Comparison of ENCODE assay signal across 8 cellular contexts in the genomic region with DNA sequence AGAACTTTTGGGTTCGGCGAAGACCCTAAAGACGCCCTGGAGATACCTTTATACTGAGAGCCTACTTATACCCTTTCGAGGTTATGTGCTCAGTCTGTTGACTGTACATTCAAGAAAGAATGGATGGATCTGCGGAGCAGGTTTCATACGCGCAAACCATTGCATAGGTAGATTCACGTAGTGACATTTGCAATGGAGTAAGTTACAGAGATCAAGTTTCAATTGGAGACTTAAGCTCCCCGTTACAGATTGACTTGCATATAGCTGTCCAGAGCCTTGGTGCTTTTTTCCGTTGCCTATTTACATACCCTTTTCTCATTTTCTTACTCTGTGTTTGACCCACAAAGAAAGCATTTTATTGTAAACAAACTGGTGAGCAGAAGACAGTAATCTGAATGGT. TPM values are rescaled to one million over a fixed set of nuclear protein-coding genes. Genes with fewer than 3 reads are reported as not detected.
DNase-seq lines count a peak whose midpoint lies in the region; ATAC-seq, FAIRE-seq and TF ChIP-seq lines count a peak whose summit lies in the region.

No MANE protein-coding gene starts in this region.

- H3K79me2 ChIP-seq in keratinocyte (ENCODE audit: control insufficient read depth, insufficient read depth, low read length) = peaks cover 51% of the 10 kb centered on the region

- ATAC-seq in GM19467 (IDR thresholded peaks at IDR 0.05; ENCODE audit: unreplicated experiment) (no peak), HG02884 (IDR thresholded peaks at IDR 0.05; ENCODE audit: unreplicated experiment) (no peak), GM18520 (IDR thresholded peaks at IDR 0.05; ENCODE audit: unreplicated experiment) (no peak)

- no peaks in the 10 kb centered on the region for H3K9me3 ChIP-seq in keratinocyte (ENCODE audit: control insufficient read depth, low read depth, low read length)
- H3K9me3 ChIP-seq in thyroid gland = no peaks in the 10 kb centered on the region

- no peak overlapping the region for H2AFZ ChIP-seq in keratinocyte (ENCODE audit: control insufficient read depth, low read length)

- POLR2A ChIA-PET in activated CD4-positive, alpha-beta T cell treated with anti-CD3 and anti-CD28 coated beads, Interleukin-2, amount 10 ng/mL, durations not matched to agents 7 days and 5 days (lab: Charles Lee) = no interaction called here

- H3K4me3 Mint-ChIP-seq in activated CD4-positive, alpha-beta T cell treated with anti-CD3 and anti-CD28 coated beads, Interleukin-2, amount 10 ng/mL, durations not matched to agents 7 days and 5 days = peak overlapping the region; percentile 93
- peak overlapping the region; percentile 94 for H3K4me3 Mint-ChIP-seq in activated naive CD8-positive, alpha-beta T cell treated with anti-CD3 and anti-CD28 coated beads for 36 hours

- no peaks in the 10 kb centered on the region for H3K9me1 ChIP-seq in keratinocyte (ENCODE audit: control insufficient read depth, extremely low read depth, insufficient read depth, low read length)

- H3K9me3 Mint-ChIP-seq in activated CD4-positive, alpha-beta T cell treated with anti-CD3 and anti-CD28 coated beads, Interleukin-2, amount 10 ng/mL, durations not matched to agents 7 days and 5 days = no peaks in the 10 kb centered on the region
- H3K9me3 Mint-ChIP-seq in activated naive CD8-positive, alpha-beta T cell treated with anti-CD3 and anti-CD28 coated beads for 36 hours = no peaks in the 10 kb centered on the region

- H3K36me3 ChIP-seq in keratinocyte (ENCODE audit: control insufficient read depth in 2 of 2, extremely low read depth in 1 of 2, insufficient read depth in 2 of 2, low read length in 2 of 2) (peaks cover 3% of the 10 kb centered on the region in 2 experiments), thyroid gland (peaks cover 3 to 5% of the 10 kb centered on the region in 2 donors)

- H3K27me3 ChIP-seq in keratinocyte (ENCODE audit: control insufficient read depth, extremely low read depth, insufficient read depth, low read length) = no peaks in the 10 kb centered on the region
- no peaks in the 10 kb centered on the region for H3K27me3 ChIP-seq in thyroid gland

- H3K36me3 Mint-ChIP-seq in activated CD4-positive, alpha-beta T cell treated with anti-CD3 and anti-CD28 coated beads, Interleukin-2, amount 10 ng/mL, durations not matched to agents 7 days and 5 days (ENCODE audit: low read depth) = peaks cover 7% of the 10 kb centered on the region
- H3K36me3 Mint-ChIP-seq in activated naive CD8-positive, alpha-beta T cell treated with anti-CD3 and anti-CD28 coated beads for 36 hours = peaks cover 10% of the 10 kb centered on the region

- H3K4me1 ChIP-seq in keratinocyte (ENCODE audit: control insufficient read depth, extremely low read depth, insufficient read depth, low read length) (peaks cover 25% of the 10 kb centered on the region), thyroid gland (peaks cover 22 to 23% of the 10 kb centered on the region in 2 donors)

- TF ChIP-seq CTCF in keratinocyte (optimal IDR thresholded peaks at IDR 0.05 in 1 of 3, IDR thresholded peaks at IDR 0.05 in 1 of 3, conservative IDR thresholded peaks at IDR 0.05 in 1 of 3; ENCODE audit: extremely low read depth in 1 of 3, insufficient read depth in 2 of 3, low read length in 3 of 3) (no peak), thyroid gland (IDR thresholded peaks at IDR 0.05) (no peak)

- CTCF ChIA-PET in activated CD4-positive, alpha-beta T cell treated with anti-CD3 and anti-CD28 coated beads, Interleukin-2, amount 10 ng/mL, durations not matched to agents 7 days and 5 days (lab: Charles Lee) = interaction anchor here (0.8 to 1.6 kb wide), 5 partner anchors 9 to 154 kb away, joined by 3 to 4 read pairs (median 3); no protein-coding TSS in a partner anchor

- TF ChIP-seq POLR2A in thyroid gland (IDR thresholded peaks at IDR 0.05) = no peak

- no peaks in the 10 kb centered on the region for H3K27me3 Mint-ChIP-seq in activated CD4-positive, alpha-beta T cell treated with anti-CD3 and anti-CD28 coated beads, Interleukin-2, amount 10 ng/mL, durations not matched to agents 7 days and 5 days
- peaks cover 2% of the 10 kb centered on the region for H3K27me3 Mint-ChIP-seq in activated naive CD8-positive, alpha-beta T cell treated with anti-CD3 and anti-CD28 coated beads for 36 hours

- H3K4me3 ChIP-seq in keratinocyte (ENCODE audit: control insufficient read depth in 2 of 3, extremely low read depth in 1 of 3, insufficient read depth in 2 of 3, low read depth in 1 of 3, low read length in 3 of 3) (peak overlapping the region; percentile 94 to 98 (median 95)), thyroid gland (replicated peaks in 1 of 3) (peak overlapping the region; percentile 82 to 98 (median 93))

- peaks cover 53% of the 10 kb centered on the region for H3K4me1 Mint-ChIP-seq in activated CD4-positive, alpha-beta T cell treated with anti-CD3 and anti-CD28 coated beads, Interleukin-2, amount 10 ng/mL, durations not matched to agents 7 days and 5 days
- H3K4me1 Mint-ChIP-seq in activated naive CD8-positive, alpha-beta T cell treated with anti-CD3 and anti-CD28 coated beads for 36 hours = peaks cover 37% of the 10 kb centered on the region

- no peak for DNase-seq in activated CD4-positive, alpha-beta T cell treated with anti-CD3 and anti-CD28 coated beads, Interleukin-2, amount 10 ng/mL, durations not matched to agents 7 days and 5 days
- no peak for DNase-seq in activated CD4-positive, alpha-beta T cell treated with anti-CD3 and anti-CD28 coated beads, Interleukin-2, amount 50 U/mL, for 1 hour
- DNase-seq in activated naive CD8-positive, alpha-beta T cell treated with anti-CD3 and anti-CD28 coated beads for 36 hours = no peak
- no peak for DNase-seq in keratinocyte (ENCODE audit: low read depth, low spot score)
- no peak for DNase-seq in thyroid gland

- no peaks in the 10 kb centered on the region for H4K20me1 ChIP-seq in keratinocyte (ENCODE audit: control insufficient read depth, extremely low read depth, insufficient read depth, low read length)

- H3K27ac ChIP-seq in keratinocyte (ENCODE audit: control insufficient read depth, insufficient read depth, low read length) = peak overlapping the region; percentile 96
- peak overlapping the region in 1 of 3 donors; percentile 99 for H3K27ac ChIP-seq in thyroid gland

- 3 to 5% methylated on average over 10 of the region's 10 CpGs for whole genome bisulfite sequencing in thyroid gland, 2 donors

- peak overlapping the region; percentile 94 for H3K4me2 ChIP-seq in keratinocyte (ENCODE audit: control insufficient read depth, extremely low read depth, insufficient read depth, low read depth, low read length)

- dilution Hi-C loops in keratinocyte (cut with MboI; ENCODE audit: extremely low pct_ligation_motif_present, low sequenced_read_pairs) = no loop called here

- H3K9ac ChIP-seq in keratinocyte (ENCODE audit: control insufficient read depth, extremely low read depth, insufficient read depth, low read length) = peak overlapping the region; percentile 99

- FAIRE-seq in keratinocyte (lab: Jason Lieb, UNC) = peak; percentile 48

- peak overlapping the region; percentile 100 for H3K27ac Mint-ChIP-seq in activated CD4-positive, alpha-beta T cell treated with anti-CD3 and anti-CD28 coated beads, Interleukin-2, amount 10 ng/mL, durations not matched to agents 7 days and 5 days
- peak overlapping the region; percentile 67 for H3K27ac Mint-ChIP-seq in activated naive CD8-positive, alpha-beta T cell treated with anti-CD3 and anti-CD28 coated beads for 36 hours

- intact Hi-C loops in thyroid gland (cut with DNase I) = no loop called here

RNA-seq across cellular contexts. Expression of a gene that starts 0.9 kb away (rescaled TPM):
- total RNA-seq in activated CD4-positive, alpha-beta T cell treated with anti-CD3 and anti-CD28 coated beads, Interleukin-2, amount 10 ng/mL, durations not matched to agents 7 days and 5 days = 100 to 1,000 TPM in 1 of 2 experiments, 10 to 100 TPM in 1; 80.5 to 101 TPM
- total RNA-seq in activated naive CD8-positive, alpha-beta T cell treated with anti-CD3 and anti-CD28 coated beads for 36 hours = 100 to 1,000 TPM; 141 to 143 TPM
- 198 to 267 TPM (median 262 TPM) in 3 replicates for polyA plus RNA-seq in keratinocyte
- polyA plus RNA-seq in keratinocyte (2011; ENCODE audit: low read depth) = 44.0 TPM
- polyA plus RNA-seq in keratinocyte (2011; cell fraction: cytosol; rRNA removed) = 124 and 210 TPM in 2 replicates
- 219 and 247 TPM in 2 replicates for polyA plus RNA-seq in keratinocyte (2011; cell fraction: nucleus; rRNA removed)
- polyA plus RNA-seq in keratinocyte (2012; ENCODE audit: low replicate concordance) = 65.3 and 132 TPM in 2 replicates
- polyA minus RNA-seq in keratinocyte = 253 to 451 TPM (median 423 TPM) in 3 replicates
- 93.6 TPM for polyA minus RNA-seq in keratinocyte (2011; cell fraction: cytosol; rRNA and poly(A)+ RNA removed)
- polyA minus RNA-seq in keratinocyte (2011; cell fraction: nucleus; rRNA and poly(A)+ RNA removed) = 147 and 233 TPM in 2 replicates
- total RNA-seq in thyroid gland = 10 to 100 TPM; 60.2 to 98.7 (median 78.4) TPM

RNA-seq across cellular contexts. Expression of a gene that starts 20.3 kb away (rescaled TPM):
- under 1 TPM in 1 of 2 experiments, not detected in 1; 0.15 TPM for total RNA-seq in activated CD4-positive, alpha-beta T cell treated with anti-CD3 and anti-CD28 coated beads, Interleukin-2, amount 10 ng/mL, durations not matched to agents 7 days and 5 days
- 1 to 10 TPM; 2.3 to 2.4 TPM for total RNA-seq in activated naive CD8-positive, alpha-beta T cell treated with anti-CD3 and anti-CD28 coated beads for 36 hours
- polyA plus RNA-seq in keratinocyte = 0.05 to 0.09 TPM in 2 of 3 replicates, not detected in the other
- polyA plus RNA-seq in keratinocyte (2011; ENCODE audit: low read depth) = not detected
- polyA plus RNA-seq in keratinocyte (2011; cell fraction: cytosol; rRNA removed) = 0.05 TPM in 1 of 2 replicates, not detected in the other
- polyA plus RNA-seq in keratinocyte (2011; cell fraction: nucleus; rRNA removed) = 0.05 and 0.25 TPM in 2 replicates
- not detected in 2 replicates for polyA plus RNA-seq in keratinocyte (2012; ENCODE audit: low replicate concordance)
- polyA minus RNA-seq in keratinocyte = not detected in 3 replicates
- polyA minus RNA-seq in keratinocyte (2011; cell fraction: cytosol; rRNA and poly(A)+ RNA removed) = not detected
- not detected in 2 replicates for polyA minus RNA-seq in keratinocyte (2011; cell fraction: nucleus; rRNA and poly(A)+ RNA removed)
- total RNA-seq in thyroid gland = under 1 TPM in 1 of 4 donors, not detected in 3; 0.50 TPM
